Comparison of ENCODE assay signal across 10 cellular contexts in the genomic region with DNA sequence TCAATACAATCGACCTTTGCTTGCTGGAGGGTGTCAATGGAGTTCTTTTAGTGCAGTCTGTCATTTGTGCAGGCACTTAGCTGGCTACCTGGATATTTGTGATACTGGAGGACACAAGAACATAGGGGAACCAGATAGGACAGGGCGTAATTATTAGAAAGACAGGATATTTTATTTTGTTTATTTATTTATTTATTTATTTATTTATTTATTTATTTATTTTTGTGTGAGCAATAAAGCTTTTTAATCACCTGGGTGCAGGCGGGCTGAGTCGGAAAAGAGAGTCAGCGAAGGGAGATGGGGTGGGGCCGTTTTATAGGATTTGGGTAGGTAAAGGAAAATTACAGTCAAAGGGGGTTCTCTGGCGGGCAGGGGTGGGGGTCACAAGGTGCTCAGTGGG. TPM values are rescaled to one million over a fixed set of nuclear protein-coding genes. Genes with fewer than 3 reads are reported as not detected.
A peak's percentile ranks its signal among the peaks of the same experiment; 100 is the strongest.
DNase-seq lines count a peak whose midpoint lies in the region; ATAC-seq and TF ChIP-seq lines count a peak whose summit lies in the region.
"Not testable (repeated sequence)": the region's sequence is repeated elsewhere in the genome, so short reads cannot be mapped to it uniquely, and the experiment has no call there.
"Had no signal": no experiment of that assay in that cellular context is flagged by ENCODE, and none has a peak within 500 bp of the region (broad histone marks: within the 10 kb centered on the region; RNA-seq: fewer than 3 reads in every experiment).

No MANE protein-coding gene starts in this region.

- H3K27ac Mint-ChIP-seq in activated CD4-positive, alpha-beta T cell treated with anti-CD3 and anti-CD28 coated beads for 36 hours; activated naive CD8-positive, alpha-beta T cell treated with anti-CD3 and anti-CD28 coated beads, Interleukin-2, amount 10 ng/mL, durations not matched to agents 7 days and 5 days; stimulated activated effector memory CD8-positive, alpha-beta T cell treated with anti-CD3 and anti-CD28 coated beads, Interleukin-12 subunit alpha, Interleukin-12 subunit beta, amount 100 ng/mL, for 72 hours: not testable (repeated sequence)
- H3K27ac Mint-ChIP-seq in endodermal cell = peak overlapping the region; percentile 22

- H2BK5ac ChIP-seq in mesenchymal stem cell (ENCODE audit: low read depth, low read length, poor library complexity, severe bottlenecking) = not testable (repeated sequence)

- not testable (repeated sequence) for H3K9me3 ChIP-seq in BE2C; HEK293 (ENCODE audit: control insufficient read depth, insufficient read depth, low read depth, low read length); endodermal cell (ENCODE audit: control insufficient read depth, low read length); mesenchymal stem cell (ENCODE audit: control insufficient read depth, low read length)

- not testable (repeated sequence) for H3K9me3 Mint-ChIP-seq in activated CD4-positive, alpha-beta T cell treated with anti-CD3 and anti-CD28 coated beads for 36 hours (ENCODE audit: low read depth); activated naive CD8-positive, alpha-beta T cell treated with anti-CD3 and anti-CD28 coated beads, Interleukin-2, amount 10 ng/mL, durations not matched to agents 7 days and 5 days; endodermal cell; stimulated activated effector memory CD8-positive, alpha-beta T cell treated with anti-CD3 and anti-CD28 coated beads, Interleukin-12 subunit alpha, Interleukin-12 subunit beta, amount 100 ng/mL, for 72 hours

- H4K8ac ChIP-seq in mesenchymal stem cell (ENCODE audit: low read length) = not testable (repeated sequence)

- not testable (repeated sequence) for H3K27me3 ChIP-seq in BE2C; endodermal cell (ENCODE audit: control insufficient read depth, insufficient read depth, low read length, poor library complexity, severe bottlenecking); mesenchymal stem cell (ENCODE audit: control insufficient read depth in 1 of 2, insufficient read depth in 1 of 2, low read length in 2 of 2)

- not testable (repeated sequence) for H3K4ac ChIP-seq in mesenchymal stem cell (ENCODE audit: low read depth in 1 of 2, low read length in 2 of 2)

- H2BK15ac ChIP-seq in mesenchymal stem cell (ENCODE audit: low read depth, poor library complexity, severe bottlenecking) = not testable (repeated sequence)

- intact Hi-C loops in activated CD4-positive, alpha-beta T cell treated with anti-CD3 and anti-CD28 coated beads for 36 hours (cut with DNase I, micrococcal nuclease) = loop anchor here (5.0 to 10.0 kb wide), 8 partner anchors 192 to 1756 kb away; a partner anchor contains a TSS

- ATAC-seq in activated CD4-positive, alpha-beta T cell treated with anti-CD3 and anti-CD28 coated beads for 36 hours; activated naive CD8-positive, alpha-beta T cell treated with anti-CD3 and anti-CD28 coated beads, Interleukin-2, amount 10 ng/mL, durations not matched to agents 7 days and 5 days (ENCODE audit: low read depth); stimulated activated effector memory CD8-positive, alpha-beta T cell treated with anti-CD3 and anti-CD28 coated beads, Interleukin-12 subunit alpha, Interleukin-12 subunit beta, amount 100 ng/mL, for 72 hours: not testable (repeated sequence)

- not testable (repeated sequence) for H3K27me3 Mint-ChIP-seq in activated CD4-positive, alpha-beta T cell treated with anti-CD3 and anti-CD28 coated beads for 36 hours; activated naive CD8-positive, alpha-beta T cell treated with anti-CD3 and anti-CD28 coated beads, Interleukin-2, amount 10 ng/mL, durations not matched to agents 7 days and 5 days; endodermal cell (ENCODE audit: insufficient read depth)

- not testable (repeated sequence) for H2BK12ac ChIP-seq in mesenchymal stem cell (ENCODE audit: low read length in 2 of 2)

- H3K4me1 Mint-ChIP-seq in activated CD4-positive, alpha-beta T cell treated with anti-CD3 and anti-CD28 coated beads for 36 hours = peaks cover 46% of the 10 kb centered on the region
- H3K4me1 Mint-ChIP-seq in activated naive CD8-positive, alpha-beta T cell treated with anti-CD3 and anti-CD28 coated beads, Interleukin-2, amount 10 ng/mL, durations not matched to agents 7 days and 5 days = peaks cover 46% of the 10 kb centered on the region
- peaks cover 47% of the 10 kb centered on the region for H3K4me1 Mint-ChIP-seq in endodermal cell
- peaks cover 52% of the 10 kb centered on the region for H3K4me1 Mint-ChIP-seq in stimulated activated effector memory CD8-positive, alpha-beta T cell treated with anti-CD3 and anti-CD28 coated beads, Interleukin-12 subunit alpha, Interleukin-12 subunit beta, amount 100 ng/mL, for 72 hours

- not testable (repeated sequence) for DNase-seq in BE2C; NB4 (ENCODE audit: low read depth); activated CD4-positive, alpha-beta T cell treated with anti-CD3 and anti-CD28 coated beads for 36 hours; activated naive CD8-positive, alpha-beta T cell treated with anti-CD3 and anti-CD28 coated beads, Interleukin-2, amount 10 ng/mL, durations not matched to agents 7 days and 5 days; endodermal cell; mesenchymal stem cell; stimulated activated effector memory CD8-positive, alpha-beta T cell treated with anti-CD3 and anti-CD28 coated beads, Interleukin-12 subunit alpha, Interleukin-12 subunit beta, amount 100 ng/mL, for 72 hours (ENCODE audit: low spot score in 2 of 2)

- 75 to 94% methylated on average over 5 to 6 of the region's 7 CpGs for WGBS in endodermal cell (ENCODE audit: insufficient coverage in 1 of 2, insufficient read length in 1 of 2), 2 experiments
- 85% methylated on average over 6 of the region's 7 CpGs for WGBS in mesenchymal stem cell

- not testable (repeated sequence) for H3K14ac ChIP-seq in mesenchymal stem cell (ENCODE audit: low read length in 2 of 2)

- H3K18ac ChIP-seq in mesenchymal stem cell (ENCODE audit: low read depth in 1 of 2, low read length in 2 of 2) = not testable (repeated sequence)

- not testable (repeated sequence) for H3K4me2 ChIP-seq in mesenchymal stem cell (ENCODE audit: low read length, poor library complexity, severe bottlenecking)

- H3K4me1 ChIP-seq in BE2C; HEK293 (ENCODE audit: control insufficient read depth, insufficient read depth, low read length); endodermal cell (ENCODE audit: control insufficient read depth, insufficient read depth, low read length): not testable (repeated sequence)
- peaks cover 12% of the 10 kb centered on the region for H3K4me1 ChIP-seq in mesenchymal stem cell (ENCODE audit: control insufficient read depth, insufficient read depth, low read depth, low read length)

- peak overlapping the region; percentile 2 for H2AK5ac ChIP-seq in mesenchymal stem cell (ENCODE audit: low read length, severe bottlenecking)

- H3K4me3 Mint-ChIP-seq in activated CD4-positive, alpha-beta T cell treated with anti-CD3 and anti-CD28 coated beads for 36 hours = peak overlapping the region; percentile 58
- peak overlapping the region; percentile 41 for H3K4me3 Mint-ChIP-seq in activated naive CD8-positive, alpha-beta T cell treated with anti-CD3 and anti-CD28 coated beads, Interleukin-2, amount 10 ng/mL, durations not matched to agents 7 days and 5 days
- peak overlapping the region; percentile 88 for H3K4me3 Mint-ChIP-seq in endodermal cell
- H3K4me3 Mint-ChIP-seq in stimulated activated effector memory CD8-positive, alpha-beta T cell treated with anti-CD3 and anti-CD28 coated beads, Interleukin-12 subunit alpha, Interleukin-12 subunit beta, amount 100 ng/mL, for 72 hours = peak overlapping the region; percentile 90

- H4K91ac ChIP-seq in mesenchymal stem cell (ENCODE audit: low read length) = not testable (repeated sequence)

- H3K9ac ChIP-seq in endodermal cell (ENCODE audit: extremely low read depth, low read length, poor library complexity, severe bottlenecking) = not testable (repeated sequence)
- peak overlapping the region; percentile 87 for H3K9ac ChIP-seq in mesenchymal stem cell (ENCODE audit: low read length)

- H2AFZ ChIP-seq in mesenchymal stem cell (ENCODE audit: low read depth, low read length) = not testable (repeated sequence)

- not testable (repeated sequence) for H3K79me1 ChIP-seq in mesenchymal stem cell (replicated peaks; ENCODE audit: low read length, poor library complexity, severe bottlenecking)

- not testable (repeated sequence) for TF ChIP-seq POLR2A in NB4 (IDR thresholded peaks at IDR 0.05; ENCODE audit: extremely low read depth, insufficient read length)

- peaks cover 21% of the 10 kb centered on the region for H3K36me3 ChIP-seq in BE2C
- peaks cover 0 to 22% of the 10 kb centered on the region in 2 experiments; a peak in 1 of 3 replicates for H3K36me3 ChIP-seq in HEK293 (ENCODE audit: control insufficient read depth in 2 of 2, insufficient read depth in 1 of 2, low read length in 2 of 2)
- H3K36me3 ChIP-seq in endodermal cell (ENCODE audit: control insufficient read depth, insufficient read depth, low read length) = peaks cover 10% of the 10 kb centered on the region
- H3K36me3 ChIP-seq in mesenchymal stem cell (ENCODE audit: control insufficient read depth in 1 of 2, insufficient read depth in 2 of 2, low read depth in 1 of 2, low read length in 2 of 2) = not testable (repeated sequence)

- H3K4me3 ChIP-seq in BE2C (ENCODE audit: low read depth, low read length) (peak overlapping the region; percentile 96; the same call in 1 of the 2 replicates), NB4 (ENCODE audit: low read depth, low read length) (peak overlapping the region; percentile 93), endodermal cell (ENCODE audit: low read length) (peak overlapping the region; percentile 96), mesenchymal stem cell (ENCODE audit: insufficient read depth in 1 of 2, low read depth in 1 of 2, low read length in 2 of 2) (peak overlapping the region in 1 of 2 experiments; percentile 97)
- not testable (repeated sequence) for H3K4me3 ChIP-seq in HEK293 (ENCODE audit: low read depth, low read length)

- H2BK120ac ChIP-seq in mesenchymal stem cell (ENCODE audit: low read depth, low read length) = not testable (repeated sequence)

- CTCF ChIA-PET in HEK293 (lab: Yijun Ruan, JAX) = interaction anchor here (0.6 to 0.7 kb wide), 3 partner anchors 56 to 161 kb away, joined by 3 to 4 read pairs (median 3); no protein-coding TSS in a partner anchor
- CTCF ChIA-PET in activated CD4-positive, alpha-beta T cell treated with anti-CD3 and anti-CD28 coated beads for 36 hours (lab: Charles Lee) = interaction anchor here (0.7 to 4.1 kb wide), 2 partner anchors 68 to 70 kb away, joined by 3 to 31 read pairs; no protein-coding TSS in a partner anchor

- POLR2A ChIA-PET in HEK293 (lab: Yijun Ruan, JAX) = interaction anchor here (0.7 kb wide), 1 partner anchor 12 kb away, joined by 3 read pairs; no protein-coding TSS in a partner anchor
- POLR2A ChIA-PET in activated CD4-positive, alpha-beta T cell treated with anti-CD3 and anti-CD28 coated beads for 36 hours (lab: Charles Lee); activated naive CD8-positive, alpha-beta T cell treated with anti-CD3 and anti-CD28 coated beads, Interleukin-2, amount 10 ng/mL, durations not matched to agents 7 days and 5 days (lab: Charles Lee): not testable (repeated sequence)

- not testable (repeated sequence) for TF ChIP-seq CTCF in BE2C (IDR thresholded peaks at IDR 0.05; ENCODE audit: low read depth, low read length); HEK293 (tag by site-specific recombination; IDR thresholded peaks at IDR 0.05); NB4 (IDR thresholded peaks at IDR 0.05; ENCODE audit: low read depth, low read length); endodermal cell (conservative IDR thresholded peaks at IDR 0.05)

- not testable (repeated sequence) for H3K23ac ChIP-seq in mesenchymal stem cell (ENCODE audit: low read length in 2 of 2)

- H3K27ac ChIP-seq in HEK293 (ENCODE audit: extremely low read depth, low read depth, low read length); endodermal cell (ENCODE audit: low read depth, low read length); mesenchymal stem cell (ENCODE audit: low read length, poor library complexity, severe bottlenecking): not testable (repeated sequence)

- H3K36me3 Mint-ChIP-seq in activated CD4-positive, alpha-beta T cell treated with anti-CD3 and anti-CD28 coated beads for 36 hours (ENCODE audit: low read depth) = peaks cover 36% of the 10 kb centered on the region
- H3K36me3 Mint-ChIP-seq in activated naive CD8-positive, alpha-beta T cell treated with anti-CD3 and anti-CD28 coated beads, Interleukin-2, amount 10 ng/mL, durations not matched to agents 7 days and 5 days = peaks cover 27% of the 10 kb centered on the region
- not testable (repeated sequence) for H3K36me3 Mint-ChIP-seq in endodermal cell (ENCODE audit: low read depth)
- peaks cover 75% of the 10 kb centered on the region for H3K36me3 Mint-ChIP-seq in stimulated activated effector memory CD8-positive, alpha-beta T cell treated with anti-CD3 and anti-CD28 coated beads, Interleukin-12 subunit alpha, Interleukin-12 subunit beta, amount 100 ng/mL, for 72 hours

RNA-seq across cellular contexts. Expression of a gene that starts 4.0 kb away (rescaled TPM):
- 43.2 TPM for polyA plus RNA-seq in BE2C (2012; ENCODE audit: insufficient read depth, insufficient read length, low read depth)
- total RNA-seq in activated CD4-positive, alpha-beta T cell treated with anti-CD3 and anti-CD28 coated beads for 36 hours = 10 to 100 TPM in 1 of 2 experiments, 1 to 10 TPM in 1; 9.2 to 12.1 TPM
- 10 to 100 TPM; 13.7 to 16.0 TPM for total RNA-seq in activated naive CD8-positive, alpha-beta T cell treated with anti-CD3 and anti-CD28 coated beads, Interleukin-2, amount 10 ng/mL, durations not matched to agents 7 days and 5 days
- total RNA-seq in endodermal cell = 10 to 100 TPM; 10.4 to 13.4 TPM
- 9.9 TPM for polyA plus RNA-seq in endodermal cell (2013, experiment 1 of 2)
- 7.7 TPM for polyA plus RNA-seq in endodermal cell (2013, experiment 2 of 2)
- polyA plus RNA-seq in mesenchymal stem cell (2013, experiment 1 of 2) = 2.8 TPM
- polyA plus RNA-seq in mesenchymal stem cell (2013, experiment 2 of 2) = 2.7 TPM

RNA-seq across cellular contexts. Expression of a gene that starts 33.8 kb away (rescaled TPM):
- polyA plus RNA-seq in BE2C (2012; ENCODE audit: insufficient read depth, insufficient read length, low read depth) = 0.29 TPM
- total RNA-seq in activated CD4-positive, alpha-beta T cell treated with anti-CD3 and anti-CD28 coated beads for 36 hours = not detected
- total RNA-seq in activated naive CD8-positive, alpha-beta T cell treated with anti-CD3 and anti-CD28 coated beads, Interleukin-2, amount 10 ng/mL, durations not matched to agents 7 days and 5 days = under 1 TPM; 0.08 to 0.88 TPM
- total RNA-seq in endodermal cell = under 1 TPM; 0.55 TPM
- 25.2 TPM for polyA plus RNA-seq in endodermal cell (2013, experiment 1 of 2)
- 19.0 TPM for polyA plus RNA-seq in endodermal cell (2013, experiment 2 of 2)
- 8.8 TPM for polyA plus RNA-seq in mesenchymal stem cell (2013, experiment 1 of 2)
- 9.7 TPM for polyA plus RNA-seq in mesenchymal stem cell (2013, experiment 2 of 2)
- total RNA-seq: A172; activated CD4-positive, alpha-beta memory T cell treated with anti-CD3 and anti-CD28 coated beads, Interleukin-2, amount 10 ng/mL, durations not matched to agents 7 days and 5 days had no signal
